8 cellular contexts compared by ENCODE assay signal in genomic region chr3:51671090-51672082, GRCh38. TPM values are rescaled to one million over a fixed set of nuclear protein-coding genes. Genes with fewer than 3 reads are reported as not detected.
DNase-seq lines count a peak whose midpoint lies in the region; ATAC-seq and TF ChIP-seq lines count a peak whose summit lies in the region.

A gene with protein sequence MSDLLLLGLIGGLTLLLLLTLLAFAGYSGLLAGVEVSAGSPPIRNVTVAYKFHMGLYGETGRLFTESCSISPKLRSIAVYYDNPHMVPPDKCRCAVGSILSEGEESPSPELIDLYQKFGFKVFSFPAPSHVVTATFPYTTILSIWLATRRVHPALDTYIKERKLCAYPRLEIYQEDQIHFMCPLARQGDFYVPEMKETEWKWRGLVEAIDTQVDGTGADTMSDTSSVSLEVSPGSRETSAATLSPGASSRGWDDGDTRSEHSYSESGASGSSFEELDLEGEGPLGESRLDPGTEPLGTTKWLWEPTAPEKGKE (plus strand): TSS chr3:51671252. CDS start chr3:51674305, 3,053 bp downstream.

- 0% methylated on average over 24 of the region's 99 CpGs for WGBS in right lobe of liver (ENCODE audit: insufficient coverage, low coverage, low lambda C conversion rate, missing lambda C conversion rate)

- H3K27ac ChIP-seq in dorsolateral prefrontal cortex (peak within 1 kb of the TSS; percentile 23 to 95 (median 86)), right lobe of liver (peak within 1 kb of the TSS; percentile 70 to 88 (median 82))

- TF ChIP-seq POLR2A in right lobe of liver (IDR thresholded peaks at IDR 0.05): peak; percentile 75

- H3K9me3 ChIP-seq in right lobe of liver: no peaks in the 10 kb centered on the region

- H3K36me3 ChIP-seq in right lobe of liver: peaks cover 0 to 6% (median 0%) of the 10 kb centered on the region in 4 donors

- intact Hi-C loops in dorsolateral prefrontal cortex (cut with DNase I) (loop anchor here (1.0 to 10.0 kb wide), 5 partner anchors 35 to 1057 kb away; partner anchors contain the start of genes CISH (in 1 of the 2), MANF (in 1 of the 2), MAPKAPK3 (in 1 of the 2) and RBM15B (in 1 of the 2)), right lobe of liver (cut with DNase I) (loop anchor here in 1 of 2 donors (5.0 kb wide), 1 partner anchor 169 kb away; the partner anchor contains the start of gene DCAF1)

- ATAC-seq in GM18909 (IDR thresholded peaks at IDR 0.05; ENCODE audit: poor library complexity, unreplicated experiment): peak; percentile 75
- peak; percentile 71 for ATAC-seq in HG03139 (IDR thresholded peaks at IDR 0.05; ENCODE audit: unreplicated experiment)
- ATAC-seq in right lobe of liver: peak; percentile 84 to 90 (median 87)

- peak; percentile 93 for DNase-seq in Ammon's horn (ENCODE audit: low spot score)
- peak; percentile 44 for DNase-seq in NCI-H510A treated with DMSO at 0.1 percent for 48 hours (lab: John Stamatoyannopoulos, UW)
- DNase-seq in activated CD4-positive, alpha-beta T cell treated with anti-CD3 and anti-CD28 coated beads, Interleukin-2, amount 50 U/mL, for 48 hours: peak; percentile 90 to 91
- peak; percentile 71 to 92 (median 84) for DNase-seq in dorsolateral prefrontal cortex
- peak; percentile 97 to 98 (median 98) for DNase-seq in right lobe of liver
- peak; percentile 91 to 94 for DNase-seq in stimulated activated CD4-positive, alpha-beta T cell treated with anti-CD3 and anti-CD28 coated beads, Interleukin-4, amount 100 ng/mL, for 4 hours

- TF ChIP-seq CTCF in dorsolateral prefrontal cortex (IDR thresholded peaks at IDR 0.05 in 54 of 56, conservative IDR thresholded peaks at IDR 0.05 in 2 of 56; ENCODE audit: low read depth in 1 of 56, partially characterized antibody in 56 of 56) (peak in 23 of 56 donors; percentile 3 to 58 (median 33)), right lobe of liver (IDR thresholded peaks at IDR 0.05) (no peak)

- H3K4me1 ChIP-seq in right lobe of liver: peaks cover 0 to 44% (median 10%) of the 10 kb centered on the region in 4 donors

- H3K4me3 ChIP-seq in dorsolateral prefrontal cortex (peak within 1 kb of the TSS; percentile 77 to 100 (median 93)), right lobe of liver (peak within 1 kb of the TSS; percentile 70 to 95 (median 94))

- H3K27me3 ChIP-seq in dorsolateral prefrontal cortex (no peaks in the 10 kb centered on the region), right lobe of liver (no peaks in the 10 kb centered on the region)

RNA-seq across cellular contexts. Expression of the gene that starts here (rescaled TPM):
- total RNA-seq in dorsolateral prefrontal cortex (10 to 100 TPM; 26.0 to 48.6 (median 36.4) TPM), right lobe of liver (10 to 100 TPM; 26.5 to 67.0 (median 40.8) TPM)

Comparison
In these comparisons a context has a peak if more than half of its experiments do, and no peak if none do; other contexts are left out.
1. Peak in every context shown above with its lines: DNase-seq, ATAC-seq, H3K4me3 ChIP-seq and H3K27ac ChIP-seq.
2. DNase-seq: peak in every context shown above with its lines; median percentile 98 in right lobe of liver; 93 in Ammon's horn; 92 in stimulated activated CD4-positive, alpha-beta T cell treated with anti-CD3 and anti-CD28 coated beads, Interleukin-4, amount 100 ng/mL, for 4 hours; 90 in activated CD4-positive, alpha-beta T cell treated with anti-CD3 and anti-CD28 coated beads, Interleukin-2, amount 50 U/mL, for 48 hours; 84 in dorsolateral prefrontal cortex; 44 in NCI-H510A treated with DMSO at 0.1 percent for 48 hours.